1 cellular context compared by ENCODE assay signal in the genomic region with DNA sequence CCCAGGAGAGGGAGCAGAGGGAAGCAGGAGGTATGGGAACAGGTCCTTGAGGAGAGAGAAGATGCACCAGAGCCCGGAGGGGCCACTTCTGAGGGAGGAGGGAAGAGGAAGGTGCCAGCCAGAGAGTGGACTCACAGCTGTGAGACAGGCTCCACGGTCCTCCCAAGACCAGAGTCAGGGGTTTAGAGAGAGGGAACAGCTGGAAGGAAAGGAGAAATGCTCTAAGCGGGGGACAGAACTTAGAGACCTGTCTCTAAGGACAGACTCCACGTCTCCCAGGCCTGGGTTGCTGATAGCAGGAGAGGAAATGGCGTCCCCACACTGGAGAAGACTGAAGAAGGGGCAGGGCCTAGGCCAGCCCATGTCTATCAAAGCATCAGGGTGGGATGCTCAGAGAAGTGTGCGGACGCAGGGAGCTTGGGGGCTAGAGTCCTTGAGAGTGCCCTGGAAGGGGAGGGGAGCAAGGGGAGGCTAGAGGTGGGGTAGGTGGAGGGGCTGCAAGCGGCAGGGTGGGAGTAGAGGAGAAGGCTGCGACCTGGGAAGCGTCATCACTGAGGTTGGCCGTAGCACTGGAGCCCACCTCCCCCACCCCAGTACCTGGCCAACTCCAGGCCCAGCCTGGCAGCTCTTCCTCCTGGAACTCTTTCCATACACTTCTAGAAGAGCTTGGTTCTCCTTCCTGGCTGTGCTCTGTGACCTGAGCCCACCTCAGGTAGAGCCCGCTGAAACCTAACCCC.
TF ChIP-seq lines count a peak whose summit lies in the region.

No MANE protein-coding gene starts in this region.

TF ChIP-seq in H1, 55 proteins besides CTCF, POLR2A, EP300 and RAD21:
- no peak for TF ChIP-seq TEAD4 (IDR thresholded peaks at IDR 0.05; ENCODE audit: low read depth, low read length)
